ENCODE assay signal across 1 cellular context in genomic region chr3:171871392-171872274, GRCh38.
TF ChIP-seq lines count a peak whose summit lies in the region.

No MANE protein-coding gene starts in this region.

TF ChIP-seq in K562, 482 proteins besides CTCF, POLR2A, EP300 and RAD21 (continued from another document and continues in another):
- TF ChIP-seq PRDM10 (IDR thresholded peaks at IDR 0.05; ENCODE audit: partially characterized antibody) (no peak), CHD1 (IDR thresholded peaks at IDR 0.05; ENCODE audit: low read length) (no peak), ZNF197 (CRISPR knock-in tag; IDR thresholded peaks at IDR 0.05; ENCODE audit: low read depth) (peak; percentile 74; the same call in 1 of the 2 replicates), ELF1 (tag; IDR thresholded peaks at IDR 0.05) (no peak), PPARD (CRISPR knock-in tag; IDR thresholded peaks at IDR 0.05) (no peak), BRF1 (IDR thresholded peaks at IDR 0.05; ENCODE audit: borderline replicate concordance, extremely low read depth, insufficient read length) (no peak), LEF1 (IDR thresholded peaks at IDR 0.05) (peak; percentile 28; the same call in 1 of the 2 replicates), SMAD4 (CRISPR knock-in tag; conservative IDR thresholded peaks at IDR 0.05) (peak; percentile 63; the same call in 1 of the 2 replicates), ZNF77 (CRISPR knock-in tag; IDR thresholded peaks at IDR 0.05) (no peak), JUND (IDR thresholded peaks at IDR 0.05; ENCODE audit: borderline replicate concordance, low read depth, low read length) (peak; percentile 35; the same call in 1 of the 2 replicates), JUND (tag; IDR thresholded peaks at IDR 0.05; ENCODE audit: borderline replicate concordance, low read depth, low read length) (no peak), HNRNPK (IDR thresholded peaks at IDR 0.05; ENCODE audit: low read depth, low read length, poor library complexity, severe bottlenecking) (no peak), RBBP5 (IDR thresholded peaks at IDR 0.05; ENCODE audit: borderline replicate concordance, insufficient read depth, low read length, poor library complexity, severe bottlenecking) (no peak), RBM15 (IDR thresholded peaks at IDR 0.05; ENCODE audit: insufficient read depth, low read length) (no peak), MBD2 (IDR thresholded peaks at IDR 0.05; ENCODE audit: borderline replicate concordance, low read depth) (no peak), ZNF668 (CRISPR knock-in tag; IDR thresholded peaks at IDR 0.05) (no peak), PTTG1 (tag; IDR thresholded peaks at IDR 0.05; ENCODE audit: low read depth) (0 out of 2 replicates have a peak, but pooled peaks have one; percentile 37), POLR2AphosphoS5 (IDR thresholded peaks at IDR 0.05; ENCODE audit: control insufficient read depth, insufficient read depth, low read depth, low read length) (no peak), SNRNP70 (optimal IDR thresholded peaks at IDR 0.05; ENCODE audit: low read depth, low read length) (no peak), TBL1XR1 (IDR thresholded peaks at IDR 0.05; ENCODE audit: low read length in 2 of 2) (0 out of 4 replicates have a peak, but pooled peaks of 1 of the 2 experiments have one; percentile 2), SMARCC2 (IDR thresholded peaks at IDR 0.05; ENCODE audit: low read depth) (no peak), ZNF121 (CRISPR knock-in tag; conservative IDR thresholded peaks at IDR 0.05) (no peak), ZNF174 (CRISPR knock-in tag; IDR thresholded peaks at IDR 0.05) (no peak), CUX1 (CRISPR knock-in tag; IDR thresholded peaks at IDR 0.05) (no peak), U2AF2 (optimal IDR thresholded peaks at IDR 0.05; ENCODE audit: low read depth, low read length) (no peak), MECOM (CRISPR knock-in tag; IDR thresholded peaks at IDR 0.05) (peak; percentile 61), NR3C1 (CRISPR knock-in tag; IDR thresholded peaks at IDR 0.05) (no peak), ZFPM2 (CRISPR knock-in tag; IDR thresholded peaks at IDR 0.05) (no peak), CBFA2T3 (IDR thresholded peaks at IDR 0.05) (peak; percentile 63), ETV6 (IDR thresholded peaks at IDR 0.05; ENCODE audit: borderline replicate concordance in 1 of 2, low read depth in 2 of 2, low read length in 1 of 2) (no peak), ETV6 (CRISPR knock-in tag; IDR thresholded peaks at IDR 0.05; ENCODE audit: borderline replicate concordance) (no peak), ZNF263 (CRISPR knock-in tag; IDR thresholded peaks at IDR 0.05; ENCODE audit: borderline replicate concordance) (no peak), KLF16 (IDR thresholded peaks at IDR 0.05) (peak; percentile 51; the same call in 1 of the 2 replicates), LCOR (CRISPR knock-in tag; IDR thresholded peaks at IDR 0.05) (no peak), PHB2 (IDR thresholded peaks at IDR 0.05; ENCODE audit: low read depth) (no peak), ZNF280B (CRISPR knock-in tag; IDR thresholded peaks at IDR 0.05) (no peak), HES1 (IDR thresholded peaks at IDR 0.05; ENCODE audit: low read depth) (no peak), ZNF780A (CRISPR knock-in tag; IDR thresholded peaks at IDR 0.05) (no peak), SMC3 (conservative IDR thresholded peaks at IDR 0.05; ENCODE audit: insufficient read depth, low read depth, low read length) (no peak), ATF3 (IDR thresholded peaks at IDR 0.05) (peak; percentile 62), ATF3 (CRISPR knock-in tag; conservative IDR thresholded peaks at IDR 0.05) (no peak), SMAD1 (IDR thresholded peaks at IDR 0.05; ENCODE audit: low read depth, low read length, partially characterized antibody) (no peak), ZNF324 (CRISPR knock-in tag; IDR thresholded peaks at IDR 0.05) (0 out of 2 replicates have a peak, but pooled peaks have one; percentile 7), KLF1 (tag; IDR thresholded peaks at IDR 0.05) (no peak)
- TF ChIP-seq, protein P1, sequence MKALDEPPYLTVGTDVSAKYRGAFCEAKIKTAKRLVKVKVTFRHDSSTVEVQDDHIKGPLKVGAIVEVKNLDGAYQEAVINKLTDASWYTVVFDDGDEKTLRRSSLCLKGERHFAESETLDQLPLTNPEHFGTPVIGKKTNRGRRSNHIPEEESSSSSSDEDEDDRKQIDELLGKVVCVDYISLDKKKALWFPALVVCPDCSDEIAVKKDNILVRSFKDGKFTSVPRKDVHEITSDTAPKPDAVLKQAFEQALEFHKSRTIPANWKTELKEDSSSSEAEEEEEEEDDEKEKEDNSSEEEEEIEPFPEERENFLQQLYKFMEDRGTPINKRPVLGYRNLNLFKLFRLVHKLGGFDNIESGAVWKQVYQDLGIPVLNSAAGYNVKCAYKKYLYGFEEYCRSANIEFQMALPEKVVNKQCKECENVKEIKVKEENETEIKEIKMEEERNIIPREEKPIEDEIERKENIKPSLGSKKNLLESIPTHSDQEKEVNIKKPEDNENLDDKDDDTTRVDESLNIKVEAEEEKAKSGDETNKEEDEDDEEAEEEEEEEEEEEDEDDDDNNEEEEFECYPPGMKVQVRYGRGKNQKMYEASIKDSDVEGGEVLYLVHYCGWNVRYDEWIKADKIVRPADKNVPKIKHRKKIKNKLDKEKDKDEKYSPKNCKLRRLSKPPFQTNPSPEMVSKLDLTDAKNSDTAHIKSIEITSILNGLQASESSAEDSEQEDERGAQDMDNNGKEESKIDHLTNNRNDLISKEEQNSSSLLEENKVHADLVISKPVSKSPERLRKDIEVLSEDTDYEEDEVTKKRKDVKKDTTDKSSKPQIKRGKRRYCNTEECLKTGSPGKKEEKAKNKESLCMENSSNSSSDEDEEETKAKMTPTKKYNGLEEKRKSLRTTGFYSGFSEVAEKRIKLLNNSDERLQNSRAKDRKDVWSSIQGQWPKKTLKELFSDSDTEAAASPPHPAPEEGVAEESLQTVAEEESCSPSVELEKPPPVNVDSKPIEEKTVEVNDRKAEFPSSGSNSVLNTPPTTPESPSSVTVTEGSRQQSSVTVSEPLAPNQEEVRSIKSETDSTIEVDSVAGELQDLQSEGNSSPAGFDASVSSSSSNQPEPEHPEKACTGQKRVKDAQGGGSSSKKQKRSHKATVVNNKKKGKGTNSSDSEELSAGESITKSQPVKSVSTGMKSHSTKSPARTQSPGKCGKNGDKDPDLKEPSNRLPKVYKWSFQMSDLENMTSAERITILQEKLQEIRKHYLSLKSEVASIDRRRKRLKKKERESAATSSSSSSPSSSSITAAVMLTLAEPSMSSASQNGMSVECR (CRISPR knock-in tag; IDR thresholded peaks at IDR 0.05): no peak
- TF ChIP-seq, protein P2, sequence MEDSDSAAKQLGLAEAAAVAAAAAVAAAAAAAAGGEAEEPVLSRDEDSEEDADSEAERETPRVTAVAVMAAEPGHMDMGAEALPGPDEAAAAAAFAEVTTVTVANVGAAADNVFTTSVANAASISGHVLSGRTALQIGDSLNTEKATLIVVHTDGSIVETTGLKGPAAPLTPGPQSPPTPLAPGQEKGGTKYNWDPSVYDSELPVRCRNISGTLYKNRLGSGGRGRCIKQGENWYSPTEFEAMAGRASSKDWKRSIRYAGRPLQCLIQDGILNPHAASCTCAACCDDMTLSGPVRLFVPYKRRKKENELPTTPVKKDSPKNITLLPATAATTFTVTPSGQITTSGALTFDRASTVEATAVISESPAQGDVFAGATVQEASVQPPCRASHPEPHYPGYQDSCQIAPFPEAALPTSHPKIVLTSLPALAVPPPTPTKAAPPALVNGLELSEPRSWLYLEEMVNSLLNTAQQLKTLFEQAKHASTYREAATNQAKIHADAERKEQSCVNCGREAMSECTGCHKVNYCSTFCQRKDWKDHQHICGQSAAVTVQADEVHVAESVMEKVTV (CRISPR knock-in tag; IDR thresholded peaks at IDR 0.05): 0 out of 2 replicates have a peak, but pooled peaks have one; percentile 21
- TF ChIP-seq, protein P3, sequence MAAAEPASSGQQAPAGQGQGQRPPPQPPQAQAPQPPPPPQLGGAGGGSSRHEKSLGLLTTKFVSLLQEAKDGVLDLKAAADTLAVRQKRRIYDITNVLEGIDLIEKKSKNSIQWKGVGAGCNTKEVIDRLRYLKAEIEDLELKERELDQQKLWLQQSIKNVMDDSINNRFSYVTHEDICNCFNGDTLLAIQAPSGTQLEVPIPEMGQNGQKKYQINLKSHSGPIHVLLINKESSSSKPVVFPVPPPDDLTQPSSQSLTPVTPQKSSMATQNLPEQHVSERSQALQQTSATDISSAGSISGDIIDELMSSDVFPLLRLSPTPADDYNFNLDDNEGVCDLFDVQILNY (CRISPR knock-in tag; IDR thresholded peaks at IDR 0.05): no peak
